ENCODE assay signal across 27 cellular contexts in genomic region chr11:72711141-72711540, GRCh38.
"Had no signal": no experiment of that assay in that cellular context is flagged by ENCODE, and none has a peak within 500 bp of the region (broad histone marks: within the 10 kb centered on the region; RNA-seq: fewer than 3 reads in every experiment).

No MANE protein-coding gene starts in this region.

- DNase-seq: activated CD4-positive, alpha-beta memory T cell treated with anti-CD3 and anti-CD28 coated beads for 36 hours; activated CD4-positive, alpha-beta T cell treated with anti-CD3 and anti-CD28 coated beads for 4 hours; activated naive CD4-positive, alpha-beta T cell treated with Interleukin-2 at 50 U/mL for 16 hours; activated naive CD8-positive, alpha-beta T cell treated with anti-CD3 and anti-CD28 coated beads for 36 hours; activated T-cell treated with anti-CD3 and anti-CD28 coated beads, Interleukin-2, amount 50 U/mL, for 48 hours; adrenal gland; body of pancreas; cerebellar nuclear complex; colonic mucosa; effector CD8-positive, alpha-beta T cell; erythroblast; head of caudate nucleus; hippocampal formation; naive B cell; psoas muscle; sigmoid colon; small intestine; stimulated activated CD4-positive, alpha-beta T cell treated with anti-CD3 and anti-CD28 coated beads, Interleukin-4, amount 100 ng/mL, for 24 hours; stimulated activated naive B cell treated with anti-CD40 and anti-IgM and Interleukin-4, amounts not matched to agents 10 μg/mL and 1 μg/mL and 100 μg/mL, for 72 hours; stomach; T-helper 1 cell; thyroid gland; upper lobe of left lung had no signal

- H3K4me1 ChIP-seq: colonic mucosa, parathyroid adenoma, psoas muscle had no signal

- H3K9me3 ChIP-seq: adrenal gland, body of pancreas, colonic mucosa, gastroesophageal sphincter, psoas muscle, sigmoid colon, stomach, thyroid gland, upper lobe of left lung, vagina had no signal

- H3K4me3 Mint-ChIP-seq: activated CD4-positive, alpha-beta memory T cell treated with anti-CD3 and anti-CD28 coated beads for 36 hours; activated naive CD8-positive, alpha-beta T cell treated with anti-CD3 and anti-CD28 coated beads for 36 hours; mesothelial cell of epicardium; naive B cell; stimulated activated naive B cell treated with anti-CD40 and anti-IgM and Interleukin-4, amounts not matched to agents 10 μg/mL and 1 μg/mL and 100 μg/mL, for 72 hours had no signal

- ATAC-seq: body of pancreas; gastroesophageal sphincter; psoas muscle; stimulated activated naive B cell treated with anti-CD40 and anti-IgM and Interleukin-4, amounts not matched to agents 10 μg/mL and 1 μg/mL and 100 μg/mL, for 72 hours had no signal

- H3K27me3 Mint-ChIP-seq: activated CD4-positive, alpha-beta memory T cell treated with anti-CD3 and anti-CD28 coated beads for 36 hours; activated naive CD8-positive, alpha-beta T cell treated with anti-CD3 and anti-CD28 coated beads for 36 hours; naive B cell; stimulated activated naive B cell treated with anti-CD40 and anti-IgM and Interleukin-4, amounts not matched to agents 10 μg/mL and 1 μg/mL and 100 μg/mL, for 72 hours had no signal

- H3K9me3 Mint-ChIP-seq: activated CD4-positive, alpha-beta memory T cell treated with anti-CD3 and anti-CD28 coated beads for 36 hours; activated naive CD8-positive, alpha-beta T cell treated with anti-CD3 and anti-CD28 coated beads for 36 hours; mesothelial cell of epicardium; naive B cell; stimulated activated naive B cell treated with anti-CD40 and anti-IgM and Interleukin-4, amounts not matched to agents 10 μg/mL and 1 μg/mL and 100 μg/mL, for 72 hours had no signal

- H3K27ac Mint-ChIP-seq: activated CD4-positive, alpha-beta memory T cell treated with anti-CD3 and anti-CD28 coated beads for 36 hours; activated naive CD8-positive, alpha-beta T cell treated with anti-CD3 and anti-CD28 coated beads for 36 hours; mesothelial cell of epicardium; stimulated activated naive B cell treated with anti-CD40 and anti-IgM and Interleukin-4, amounts not matched to agents 10 μg/mL and 1 μg/mL and 100 μg/mL, for 72 hours had no signal

- H3K27me3 ChIP-seq: adrenal gland, body of pancreas, colonic mucosa, gastroesophageal sphincter, sigmoid colon, stomach, thyroid gland, upper lobe of left lung, vagina had no signal

- H3K4me3 ChIP-seq: adrenal gland, body of pancreas, colonic mucosa, gastroesophageal sphincter, psoas muscle, sigmoid colon, stomach, thyroid gland, upper lobe of left lung, vagina had no signal

- H3K27ac ChIP-seq: body of pancreas, colonic mucosa, gastroesophageal sphincter, parathyroid adenoma, psoas muscle, sigmoid colon, stomach, thyroid gland, vagina had no signal
